ENCODE assay signal across 8 cellular contexts in genomic region chr6:2765166-2765895, GRCh38. TPM values are rescaled to one million over a fixed set of nuclear protein-coding genes. Genes with fewer than 3 reads are reported as not detected.
DNase-seq lines count a peak whose midpoint lies in the region; ATAC-seq and TF ChIP-seq lines count a peak whose summit lies in the region.

WRNIP1 (plus strand) TSS chr6:2765393; CDS start chr6:2765623, 230 bp downstream.

- intact Hi-C loops in natural killer cell (cut with micrococcal nuclease) = loop anchor here (2.0 to 10.0 kb wide), 3 partner anchors 75 to 521 kb away; partner anchors contain the start of genes GMDS, RIPK1 and SERPINB1

- H3K4me3 ChIP-seq in fibroblast of mammary gland (ENCODE audit: control insufficient read depth, low read depth, low read length) = peak within 1 kb of the TSS; percentile 93

- no peaks in the 10 kb centered on the region for H3K9me3 Mint-ChIP-seq in activated T-helper 17 cell treated with anti-CD3 and anti-CD28 coated beads, Interleukin-2, amount 50 U/mL, for 72 hours
- H3K9me3 Mint-ChIP-seq in natural killer cell = no peaks in the 10 kb centered on the region

- ATAC-seq in activated T-helper 17 cell treated with anti-CD3 and anti-CD28 coated beads, Interleukin-2, amount 50 U/mL, for 72 hours (replicated peaks) = peak; percentile 89
- ATAC-seq in natural killer cell = peak; percentile 85 to 96 (median 90)

- TF ChIP-seq CTCF in LNCAP (IDR thresholded peaks at IDR 0.05) = peak; percentile 68
- no peak for TF ChIP-seq CTCF in fibroblast of mammary gland (conservative IDR thresholded peaks at IDR 0.05; ENCODE audit: control insufficient read depth, insufficient read depth, low read depth, low read length)
- TF ChIP-seq CTCF in natural killer cell (IDR thresholded peaks at IDR 0.05) = peak; percentile 50

- H3K27me3 Mint-ChIP-seq in activated T-helper 17 cell treated with anti-CD3 and anti-CD28 coated beads, Interleukin-2, amount 50 U/mL, for 72 hours = no peaks in the 10 kb centered on the region
- H3K27me3 Mint-ChIP-seq in natural killer cell (ENCODE audit: low read depth in 2 of 2) = no peaks in the 10 kb centered on the region

- H3K4me1 Mint-ChIP-seq in activated T-helper 17 cell treated with anti-CD3 and anti-CD28 coated beads, Interleukin-2, amount 50 U/mL, for 72 hours = peaks cover 32% of the 10 kb centered on the region
- peaks cover 43 to 48% of the 10 kb centered on the region in 2 donors for H3K4me1 Mint-ChIP-seq in natural killer cell

- H3K36me3 Mint-ChIP-seq in activated T-helper 17 cell treated with anti-CD3 and anti-CD28 coated beads, Interleukin-2, amount 50 U/mL, for 72 hours (ENCODE audit: low read depth) = peaks cover 41% of the 10 kb centered on the region
- H3K36me3 Mint-ChIP-seq in natural killer cell = no peaks in the 10 kb centered on the region

- peak within 1 kb of the TSS; percentile 91 for H3K4me3 Mint-ChIP-seq in activated T-helper 17 cell treated with anti-CD3 and anti-CD28 coated beads, Interleukin-2, amount 50 U/mL, for 72 hours
- H3K4me3 Mint-ChIP-seq in natural killer cell = peak within 1 kb of the TSS; percentile 94

- peak within 1 kb of the TSS; percentile 98 for H3K27ac Mint-ChIP-seq in activated T-helper 17 cell treated with anti-CD3 and anti-CD28 coated beads, Interleukin-2, amount 50 U/mL, for 72 hours
- peak within 1 kb of the TSS; percentile 96 to 98 for H3K27ac Mint-ChIP-seq in natural killer cell

- DNase-seq in Daoy (ENCODE audit: low read depth) (peak; percentile 100), GOT3 (lab: John Stamatoyannopoulos, UW) (peak; percentile 97), RPMI8226 (peak; percentile 100), fibroblast of mammary gland (ENCODE audit: low read depth) (peak; percentile 98), natural killer cell (peak; percentile 94)
- DNase-seq in stimulated activated naive CD4-positive, alpha-beta T cell treated with Interleukin-2 at 50 U/mL for 16 hours (lab: John Stamatoyannopoulos, UW) = peak; percentile 97

RNA-seq across cellular contexts. Expression of gene WRNIP1, which starts in this region (rescaled TPM):
- 92.2 and 92.7 TPM in 2 replicates for total RNA-seq in Daoy (2014; rRNA removed; shearing (Covaris generic))
- total RNA-seq in activated T-helper 17 cell treated with anti-CD3 and anti-CD28 coated beads, Interleukin-2, amount 50 U/mL, for 72 hours = 10 to 100 TPM; 30.4 to 48.5 TPM
- 10 to 100 TPM; 27.9 to 34.8 (median 30.5) TPM for total RNA-seq in natural killer cell

Comparison
In these comparisons a context has a peak if more than half of its experiments do, and no peak if none do; other contexts are left out.
1. Peak in every context shown above with its lines: DNase-seq, ATAC-seq and H3K4me3 ChIP-seq.